In the genomic region with DNA sequence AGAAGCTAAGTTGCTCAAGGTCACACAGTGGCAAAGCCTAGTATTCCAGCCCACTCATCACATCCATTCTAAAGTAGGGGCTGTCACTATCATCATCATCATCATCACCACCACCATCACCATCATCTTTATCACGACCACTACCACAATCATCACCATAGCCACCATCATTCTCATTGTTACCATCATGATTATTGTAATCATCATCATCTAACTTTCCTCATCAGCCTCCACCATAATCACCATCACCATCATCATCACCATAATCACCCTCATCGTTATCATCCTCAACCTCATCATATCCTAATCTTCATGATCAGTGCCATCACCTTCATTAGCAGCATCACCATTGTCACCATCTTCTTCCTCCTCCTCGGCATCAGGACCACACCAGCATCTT, we compare ENCODE assay signal across 38 cellular contexts. TPM values are rescaled to one million over a fixed set of nuclear protein-coding genes. Genes with fewer than 3 reads are reported as not detected.
"Had no signal": no experiment of that assay in that cellular context is flagged by ENCODE, and none has a peak within 500 bp of the region (broad histone marks: within the 10 kb centered on the region; RNA-seq: fewer than 3 reads in every experiment).

No MANE protein-coding gene starts in this region.

- H3K4me3 ChIP-seq: MG63 had no signal

- DNase-seq: Karpas-422, Kasumi-1, MG63, MM.1S, MV-4-11, NCI-H1048, NCI-H1092, NCI-H1092 treated with DMSO at 0.1 percent for 48 hours, NCI-H1105, NCI-H1105 treated with DMSO at 0.1 percent for 48 hours, NCI-H1417, NCI-H1417 treated with DMSO at 0.1 percent for 48 hours, NCI-H1436, NCI-H1436 treated with DMSO at 0.1 percent for 48 hours, NCI-H146, NCI-H1694, NCI-H1694 treated with DMSO at 0.1 percent for 48 hours, NCI-H187, NCI-H187 treated with DMSO at 0.1 percent for 48 hours, NCI-H1930, NCI-H2029, NCI-H2029 treated with DMSO at 0.1 percent for 48 hours, NCI-H2081, NCI-H2081 treated with DMSO at 0.1 percent for 48 hours, NCI-H2107, NCI-H2171, NCI-H2171 treated with DMSO at 0.1 percent for 48 hours, NCI-H2227 treated with DMSO at 0.1 percent for 48 hours, NCI-H226, NCI-H345, NCI-H446, NCI-H446 treated with DMSO at 0.1 percent for 48 hours, NCI-H510A, NCI-H510A treated with DMSO at 0.1 percent for 48 hours, NCI-H524 had no signal

- H3K27me3 ChIP-seq: MG63 had no signal

- H3K36me3 ChIP-seq: MG63 had no signal

- H3K9me3 ChIP-seq: MG63 had no signal

RNA-seq across cellular contexts. Expression of a gene that starts 48.7 kb away (rescaled TPM):
- total RNA-seq: LHCN-M2, M059J, MCF 10A had no signal
